Comparison of ENCODE assay signal across 1 cellular context in genomic region chr9:137461663-137462395, GRCh38.
TF ChIP-seq lines count a peak whose summit lies in the region.

No MANE protein-coding gene starts in this region.

TF ChIP-seq in H1, 55 proteins besides CTCF, POLR2A, EP300 and RAD21:
- TF ChIP-seq NRF1 (IDR thresholded peaks at IDR 0.05; ENCODE audit: low read depth, low read length) (no peak), TCF12 (IDR thresholded peaks at IDR 0.05; ENCODE audit: low read depth, low read length) (no peak), CTBP2 (IDR thresholded peaks at IDR 0.05; ENCODE audit: borderline replicate concordance, insufficient read depth, insufficient read length, low read length) (peak; percentile 38), SP2 (IDR thresholded peaks at IDR 0.05; ENCODE audit: low read length) (no peak), SIN3A (conservative IDR thresholded peaks at IDR 0.05 in 1 of 2, IDR thresholded peaks at IDR 0.05 in 1 of 2; ENCODE audit: low read depth in 1 of 2, low read length in 2 of 2) (peak in 1 of 2 experiments; percentile 42; a peak in 1 of 4 replicates), KDM4A (IDR thresholded peaks at IDR 0.05; ENCODE audit: low read depth, low read length, severe bottlenecking) (peak; percentile 51), KDM5A (IDR thresholded peaks at IDR 0.05; ENCODE audit: low read length) (no peak), BRCA1 (IDR thresholded peaks at IDR 0.05; ENCODE audit: low read depth, low read length) (no peak)
